Comparison of ENCODE assay signal across 13 cellular contexts in genomic region chr9:97594414-97594921, GRCh38. TPM values are rescaled to one million over a fixed set of nuclear protein-coding genes. Genes with fewer than 3 reads are reported as not detected.
DNase-seq lines count a peak whose midpoint lies in the region; ATAC-seq, FAIRE-seq and TF ChIP-seq lines count a peak whose summit lies in the region.
"Had no signal": no experiment of that assay in that cellular context is flagged by ENCODE, and none has a peak within 500 bp of the region (broad histone marks: within the 10 kb centered on the region; RNA-seq: fewer than 3 reads in every experiment).

No MANE protein-coding gene starts in this region.

- no peak overlapping the region for H2BK12ac ChIP-seq in H1 (ENCODE audit: low read depth, low read length)

- H3K4me1 ChIP-seq in H1 (replicated peaks in 1 of 4; ENCODE audit: control insufficient read depth in 3 of 4, insufficient read depth in 4 of 4, low read length in 3 of 4) = peaks cover 0 to 5% (median 0%) of the 10 kb centered on the region in 4 experiments; a peak in 5 of 7 replicates
- H3K4me1 ChIP-seq in psoas muscle = peaks cover 61% of the 10 kb centered on the region
- H3K4me1 ChIP-seq: prostate gland had no signal

- H3K14ac ChIP-seq in H1 (ENCODE audit: insufficient read length) = no peak overlapping the region

- H3K4me3 Mint-ChIP-seq in CD4-positive, alpha-beta T cell = no peak overlapping the region
- H3K4me3 Mint-ChIP-seq: activated naive CD4-positive, alpha-beta T cell treated with anti-CD3 and anti-CD28 coated beads, Interleukin-2, amount 50 U/mL, for 24 hours; IgD-negative memory B cell; mesothelial cell of epicardium had no signal

- 0 out of 2 replicates have a peak overlapping the region, but pooled peaks have one; percentile 18 for H2BK20ac ChIP-seq in H1 (ENCODE audit: low read length)

- H3K56ac ChIP-seq in H1 (replicated peaks; ENCODE audit: insufficient read length, low read depth, low read length) = no peak overlapping the region

- peak; percentile 23 for DNase-seq in DMS79 treated with DMSO at 0.1 percent for 48 hours (lab: John Stamatoyannopoulos, UW)
- peak; percentile 90 for DNase-seq in NCI-H2171 treated with DMSO at 0.1 percent for 48 hours (lab: John Stamatoyannopoulos, UW)
- DNase-seq in H1 (ENCODE audit: low read depth in 1 of 2, low spot score in 2 of 2) = no peak
- peak; percentile 74 to 95 for DNase-seq in psoas muscle
- no peak for DNase-seq in NK-92 (lab: John Stamatoyannopoulos, UW; ENCODE audit: unreplicated experiment)
- no peak for DNase-seq in GDM1 (lab: John Stamatoyannopoulos, UW)
- no peak for DNase-seq in epidermal melanocyte (ENCODE audit: insufficient read length, low spot score)
- DNase-seq in CD4-positive, alpha-beta T cell = no peak
- DNase-seq: NCI-H524 treated with DMSO at 0.1 percent for 48 hours had no signal

- H3K23me2 ChIP-seq in H1 (ENCODE audit: low read depth, low read length) = no peaks in the 10 kb centered on the region

- peak; percentile 29 to 49; a peak in 3 of 4 replicates for TF ChIP-seq RAD21 in H1 (IDR thresholded peaks at IDR 0.05 in 1 of 2, conservative IDR thresholded peaks at IDR 0.05 in 1 of 2; ENCODE audit: low read depth in 2 of 2, low read length in 2 of 2)

- 85% methylated on average over 10 of the region's 10 CpGs; no CpG with 5 or more reads in 1 of the 2 experiments for WGBS in H1 (ENCODE audit: extremely low coverage in 1 of 2, insufficient coverage in 1 of 2, insufficient read length in 1 of 2, insufficient replicate concordance in 2 of 2, low coverage in 1 of 2, low lambda C conversion rate in 2 of 2, missing lambda C conversion rate in 1 of 2), 2 experiments
- 24 to 49% (median 25%) methylated on average over 10 of the region's 10 CpGs for WGBS in psoas muscle, 3 donors

- H2AK5ac ChIP-seq in H1 (ENCODE audit: low read depth, low read length) = no peak overlapping the region

- H4K5ac ChIP-seq in H1 (ENCODE audit: insufficient read length, low read depth, low read length) = no peak overlapping the region

- peak; percentile 82 to 87 (median 86) for ATAC-seq in psoas muscle
- ATAC-seq in CD4-positive, alpha-beta T cell (ENCODE audit: poor library complexity) = no peak

- H2BK15ac ChIP-seq in H1 (ENCODE audit: low read length) = no peak overlapping the region

- H4K8ac ChIP-seq in H1 (ENCODE audit: extremely low read depth, insufficient read depth, low read length) = no peak overlapping the region

- TF ChIP-seq POLR2A in H1 (IDR thresholded peaks at IDR 0.05; ENCODE audit: control extremely low read depth in 1 of 2, low read depth in 2 of 2, low read length in 2 of 2) = no peak

- no peak overlapping the region for H3K4me2 ChIP-seq in H1 (ENCODE audit: insufficient read depth in 1 of 2, low read depth in 2 of 2, low read length in 2 of 2)

- H3K27me3 Mint-ChIP-seq in CD4-positive, alpha-beta T cell = peaks cover 3% of the 10 kb centered on the region
- H3K27me3 Mint-ChIP-seq: activated naive CD4-positive, alpha-beta T cell treated with anti-CD3 and anti-CD28 coated beads, Interleukin-2, amount 50 U/mL, for 24 hours; IgD-negative memory B cell had no signal

- H3K27ac ChIP-seq in H1 (ENCODE audit: low read depth, low read length) (no peak overlapping the region), psoas muscle (peak overlapping the region; percentile 77)
- H3K27ac ChIP-seq in CD4-positive, alpha-beta T cell (ENCODE audit: low read depth, low read length) = no peak overlapping the region
- H3K27ac ChIP-seq: prostate gland had no signal

- H3K9me3 Mint-ChIP-seq in CD4-positive, alpha-beta T cell = no peaks in the 10 kb centered on the region
- H3K9me3 Mint-ChIP-seq: activated naive CD4-positive, alpha-beta T cell treated with anti-CD3 and anti-CD28 coated beads, Interleukin-2, amount 50 U/mL, for 24 hours; IgD-negative memory B cell; mesothelial cell of epicardium had no signal

- POLR2A ChIA-PET in H1 (lab: Charles Lee; ENCODE audit: partially characterized antibody) = interaction anchor here (1.0 to 1.2 kb wide), 2 partner anchors 39 to 92 kb away, joined by 4 to 6 read pairs; partner anchors contain the start of genes NCBP1, TMOD1 and TSTD2
- POLR2A ChIA-PET in CD4-positive, alpha-beta T cell (lab: Charles Lee) = no interaction called here

- no peak for TF ChIP-seq EP300 in H1 (IDR thresholded peaks at IDR 0.05; ENCODE audit: borderline replicate concordance in 1 of 2, low read depth in 2 of 2, low read length in 2 of 2)

- peaks cover 7% of the 10 kb centered on the region for H3K4me1 Mint-ChIP-seq in CD4-positive, alpha-beta T cell (ENCODE audit: low read depth)

- no peak overlapping the region for H3K27ac Mint-ChIP-seq in CD4-positive, alpha-beta T cell
- H3K27ac Mint-ChIP-seq: activated naive CD4-positive, alpha-beta T cell treated with anti-CD3 and anti-CD28 coated beads, Interleukin-2, amount 50 U/mL, for 24 hours; IgD-negative memory B cell; mesothelial cell of epicardium had no signal

- CTCF ChIA-PET in H1 (lab: Charles Lee; ENCODE audit: partially characterized antibody) = interaction anchor here (0.5 to 22.2 kb wide), 10 partner anchors 13 to 825 kb away, joined by 3 to 574 read pairs (median 6); no protein-coding TSS in a partner anchor
- CTCF ChIA-PET in CD4-positive, alpha-beta T cell (lab: Charles Lee) = interaction anchor here (1.0 kb wide), 1 partner anchor 21 kb away, joined by 5 read pairs; no protein-coding TSS in a partner anchor

- no peak overlapping the region for H3K4me3 ChIP-seq in H1 (ENCODE audit: extremely low read depth in 1 of 4, insufficient read depth in 2 of 4, low read depth in 3 of 4, low read length in 4 of 4)
- H3K4me3 ChIP-seq in psoas muscle = no peak overlapping the region
- H3K4me3 ChIP-seq: prostate gland had no signal

- H4K91ac ChIP-seq in H1 (replicated peaks; ENCODE audit: insufficient read length, low read length) = no peak overlapping the region

- H3K9me3 ChIP-seq in H1 (ENCODE audit: insufficient read depth in 2 of 2, low read depth in 1 of 2, low read length in 1 of 2) = no peaks in the 10 kb centered on the region
- H3K9me3 ChIP-seq in psoas muscle = no peaks in the 10 kb centered on the region
- H3K9me3 ChIP-seq in CD4-positive, alpha-beta T cell (ENCODE audit: control insufficient read depth, low read length) = no peaks in the 10 kb centered on the region
- H3K9me3 ChIP-seq: prostate gland had no signal

- H3K27me3 ChIP-seq in H1 (replicated peaks in 1 of 4; ENCODE audit: control insufficient read depth in 3 of 4, extremely low read depth in 1 of 4, insufficient read depth in 3 of 4, low read length in 3 of 4) (no peaks in the 10 kb centered on the region), psoas muscle (ENCODE audit: insufficient read depth in 3 of 3, low read length in 2 of 3) (no peaks in the 10 kb centered on the region)
- no peaks in the 10 kb centered on the region for H3K27me3 ChIP-seq in CD4-positive, alpha-beta T cell (ENCODE audit: control insufficient read depth, insufficient read depth, low read length)

- H2AFZ ChIP-seq in H1 (ENCODE audit: low read length) = no peak overlapping the region

- peaks cover 11% of the 10 kb centered on the region for H3K36me3 Mint-ChIP-seq in CD4-positive, alpha-beta T cell (ENCODE audit: low read depth)
- H3K36me3 Mint-ChIP-seq: activated naive CD4-positive, alpha-beta T cell treated with anti-CD3 and anti-CD28 coated beads, Interleukin-2, amount 50 U/mL, for 24 hours; mesothelial cell of epicardium had no signal

- H3K79me1 ChIP-seq in H1 (ENCODE audit: low read depth, low read length) = no peaks in the 10 kb centered on the region

- no peak overlapping the region for H2BK120ac ChIP-seq in H1 (replicated peaks; ENCODE audit: low read depth, low read length)

- FAIRE-seq in H1 (lab: Jason Lieb, UNC) = no peak

- no peak overlapping the region for H3K4ac ChIP-seq in H1 (replicated peaks; ENCODE audit: insufficient read length, low read depth, low read length)

- H3K23ac ChIP-seq in H1 (ENCODE audit: insufficient read length) = no peak overlapping the region

- H2BK5ac ChIP-seq in H1 (ENCODE audit: low read depth, low read length) = no peak overlapping the region

- H3K18ac ChIP-seq in H1 (ENCODE audit: extremely low read depth, low read length) = no peak overlapping the region

- no peaks in the 10 kb centered on the region for H3K79me2 ChIP-seq in H1 (ENCODE audit: control insufficient read depth in 1 of 2, insufficient read depth in 2 of 2, low read length in 2 of 2)

- TF ChIP-seq CTCF in H1 (IDR thresholded peaks at IDR 0.05; ENCODE audit: control extremely low read depth in 1 of 3, insufficient read depth in 1 of 3, low read depth in 1 of 3, low read length in 3 of 3) (peak in 1 of 3 experiments; percentile 19; a peak in 2 of 4 replicates), psoas muscle (IDR thresholded peaks at IDR 0.05) (no peak)
- TF ChIP-seq CTCF in CD4-positive, alpha-beta T cell (IDR thresholded peaks at IDR 0.05) = no peak

- H4K20me1 ChIP-seq in H1 (replicated peaks in 1 of 2; ENCODE audit: control insufficient read depth in 1 of 2, insufficient read depth in 2 of 2, low read length in 2 of 2) = no peaks in the 10 kb centered on the region

- intact Hi-C loops in psoas muscle (cut with DNase I) = loop anchor here (10.0 kb wide), 2 partner anchors 60 to 740 kb away; partner anchors contain the start of gene ZNF782 (in 1 of the 2)
- intact Hi-C loops in CD4-positive, alpha-beta T cell (cut with DNase I, micrococcal nuclease) = no loop called here

- no peaks in the 10 kb centered on the region for H3K36me3 ChIP-seq in H1 (ENCODE audit: control insufficient read depth in 2 of 4, insufficient read depth in 4 of 4, low read length in 3 of 4)
- peaks cover 0 to 28% of the 10 kb centered on the region in 2 donors for H3K36me3 ChIP-seq in psoas muscle (ENCODE audit: insufficient read depth in 1 of 2, low read depth in 1 of 2)
- H3K36me3 ChIP-seq: prostate gland had no signal

- H3K9ac ChIP-seq in H1 (replicated peaks in 1 of 4; ENCODE audit: extremely low read depth in 1 of 4, low read depth in 3 of 4, low read length in 3 of 4) = no peak overlapping the region

RNA-seq across cellular contexts. Expression of gene TSTD2, which starts 38.7 kb away (rescaled TPM):
- total RNA-seq in H1 (2021; fragmentation: NEBNext Ultra II Directional; extraction: Animal tissue kit (Norgen Biotek cat#: 25700)) = 16.1 and 16.3 TPM in 2 replicates
- polyA plus RNA-seq in H1 (2011; rRNA removed) (15.6 and 17.5 TPM in 2 replicates), psoas muscle (10 to 100 TPM; 16.2 to 22.7 (median 17.4) TPM)
- polyA plus RNA-seq in H1 (2011; cell fraction: cytosol; rRNA removed) = 19.2 TPM
- polyA plus RNA-seq in H1 (2011; cell fraction: nucleus; rRNA removed) = 28.4 TPM
- polyA plus RNA-seq in H1 (2012, experiment 1 of 2) = 12.4 to 17.5 TPM (median 15.4 TPM) in 4 replicates
- polyA plus RNA-seq in H1 (2012, experiment 2 of 2) = 0.88 TPM
- 12.2 TPM for polyA plus RNA-seq in H1 (2013, experiment 1 of 2)
- polyA plus RNA-seq in H1 (2013, experiment 2 of 2) = 10.3 TPM
- polyA minus RNA-seq in H1 (2011; rRNA and poly(A)+ RNA removed) = 32.7 and 33.0 TPM in 2 replicates
- polyA minus RNA-seq in H1 (2011; cell fraction: cytosol; rRNA and poly(A)+ RNA removed) = 15.8 TPM
- polyA minus RNA-seq in H1 (2011; cell fraction: nucleus; rRNA and poly(A)+ RNA removed) = 33.1 TPM
- 10 to 100 TPM; 17.1 to 22.9 (median 19.4) TPM for total RNA-seq in psoas muscle
- total RNA-seq in CD4-positive, alpha-beta T cell = 10 to 100 TPM; 23.8 to 26.0 TPM

RNA-seq across cellular contexts. Expression of gene NCBP1, which starts 39.2 kb away (rescaled TPM):
- total RNA-seq in H1 (2021; fragmentation: NEBNext Ultra II Directional; extraction: Animal tissue kit (Norgen Biotek cat#: 25700)) = 54.0 and 57.5 TPM in 2 replicates
- polyA plus RNA-seq in H1 (2011; rRNA removed) (9.9 and 14.7 TPM in 2 replicates), psoas muscle (10 to 100 TPM in 2 of 3 donors, 1 to 10 TPM in 1; 7.1 to 11.8 (median 10.8) TPM)
- 21.7 TPM for polyA plus RNA-seq in H1 (2011; cell fraction: cytosol; rRNA removed)
- 14.9 TPM for polyA plus RNA-seq in H1 (2011; cell fraction: nucleus; rRNA removed)
- 25.0 to 49.7 TPM (median 33.9 TPM) in 4 replicates for polyA plus RNA-seq in H1 (2012, experiment 1 of 2)
- 3.0 TPM for polyA plus RNA-seq in H1 (2012, experiment 2 of 2)
- polyA plus RNA-seq in H1 (2013, experiment 1 of 2) = 36.1 TPM
- polyA plus RNA-seq in H1 (2013, experiment 2 of 2) = 30.7 TPM
- 40.8 and 48.7 TPM in 2 replicates for polyA minus RNA-seq in H1 (2011; rRNA and poly(A)+ RNA removed)
- 31.0 TPM for polyA minus RNA-seq in H1 (2011; cell fraction: cytosol; rRNA and poly(A)+ RNA removed)
- polyA minus RNA-seq in H1 (2011; cell fraction: nucleus; rRNA and poly(A)+ RNA removed) = 50.2 TPM
- total RNA-seq in psoas muscle = 10 to 100 TPM; 14.6 to 22.1 (median 17.5) TPM
- 10 to 100 TPM; 50.7 to 53.5 TPM for total RNA-seq in CD4-positive, alpha-beta T cell

Comparison
In these comparisons a context has a peak if more than half of its experiments do, and no peak if none do; other contexts are left out.
1. DNase-seq: peak in DMS79 treated with DMSO at 0.1 percent for 48 hours (single experiment), NCI-H2171 treated with DMSO at 0.1 percent for 48 hours (single experiment) and psoas muscle (2 of 2); none in H1 (0 of 2), NK-92 (single experiment), GDM1 (single experiment), epidermal melanocyte (single experiment) and CD4-positive, alpha-beta T cell (0 of 10).
2. intact Hi-C loops: an anchor here in psoas muscle (10.0 kb wide); none called in CD4-positive, alpha-beta T cell.